Comparison of ENCODE assay signal across 1 cellular context in the genomic region with DNA sequence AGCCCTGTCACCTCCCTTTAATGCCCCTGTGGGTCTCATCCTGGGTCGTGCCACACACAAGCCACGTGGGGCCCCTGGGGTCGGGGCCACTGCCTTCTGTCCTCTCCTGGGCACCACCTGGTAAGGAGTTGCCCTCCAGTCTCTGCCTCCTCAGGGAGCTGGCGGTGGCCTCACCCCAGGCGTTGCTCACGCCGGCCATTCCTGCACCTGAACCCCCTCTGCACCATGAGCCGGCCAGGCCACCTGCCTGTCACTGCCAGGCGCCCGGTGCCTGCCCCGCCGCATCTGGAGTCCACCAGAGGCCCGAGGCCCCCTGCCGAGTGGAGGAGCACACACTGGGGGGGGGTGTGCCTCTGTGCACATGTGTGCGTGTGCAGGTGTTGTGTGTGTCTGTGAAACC.
TF ChIP-seq lines count a peak whose summit lies in the region.

No MANE protein-coding gene starts in this region.

TF ChIP-seq in HEK293, 187 proteins besides CTCF, POLR2A, EP300 and RAD21:
- TF ChIP-seq, protein P1, sequence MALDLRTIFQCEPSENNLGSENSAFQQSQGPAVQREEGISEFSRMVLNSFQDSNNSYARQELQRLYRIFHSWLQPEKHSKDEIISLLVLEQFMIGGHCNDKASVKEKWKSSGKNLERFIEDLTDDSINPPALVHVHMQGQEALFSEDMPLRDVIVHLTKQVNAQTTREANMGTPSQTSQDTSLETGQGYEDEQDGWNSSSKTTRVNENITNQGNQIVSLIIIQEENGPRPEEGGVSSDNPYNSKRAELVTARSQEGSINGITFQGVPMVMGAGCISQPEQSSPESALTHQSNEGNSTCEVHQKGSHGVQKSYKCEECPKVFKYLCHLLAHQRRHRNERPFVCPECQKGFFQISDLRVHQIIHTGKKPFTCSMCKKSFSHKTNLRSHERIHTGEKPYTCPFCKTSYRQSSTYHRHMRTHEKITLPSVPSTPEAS (tag by site-specific recombination; IDR thresholded peaks at IDR 0.05) = peak; percentile 48; the same call in 1 of the 2 replicates
- TF ChIP-seq ZBTB21 (tag by site-specific recombination; IDR thresholded peaks at IDR 0.05) = no peak
- peak; percentile 26; the same call in 1 of the 2 replicates for TF ChIP-seq ZBTB8A (tag by site-specific recombination; IDR thresholded peaks at IDR 0.05)
- TF ChIP-seq GLIS2 (tag by site-specific recombination; IDR thresholded peaks at IDR 0.05) = 0 out of 2 replicates have a peak, but pooled peaks have one; percentile 43
